Comparison of ENCODE assay signal across 10 cellular contexts in the genomic region with DNA sequence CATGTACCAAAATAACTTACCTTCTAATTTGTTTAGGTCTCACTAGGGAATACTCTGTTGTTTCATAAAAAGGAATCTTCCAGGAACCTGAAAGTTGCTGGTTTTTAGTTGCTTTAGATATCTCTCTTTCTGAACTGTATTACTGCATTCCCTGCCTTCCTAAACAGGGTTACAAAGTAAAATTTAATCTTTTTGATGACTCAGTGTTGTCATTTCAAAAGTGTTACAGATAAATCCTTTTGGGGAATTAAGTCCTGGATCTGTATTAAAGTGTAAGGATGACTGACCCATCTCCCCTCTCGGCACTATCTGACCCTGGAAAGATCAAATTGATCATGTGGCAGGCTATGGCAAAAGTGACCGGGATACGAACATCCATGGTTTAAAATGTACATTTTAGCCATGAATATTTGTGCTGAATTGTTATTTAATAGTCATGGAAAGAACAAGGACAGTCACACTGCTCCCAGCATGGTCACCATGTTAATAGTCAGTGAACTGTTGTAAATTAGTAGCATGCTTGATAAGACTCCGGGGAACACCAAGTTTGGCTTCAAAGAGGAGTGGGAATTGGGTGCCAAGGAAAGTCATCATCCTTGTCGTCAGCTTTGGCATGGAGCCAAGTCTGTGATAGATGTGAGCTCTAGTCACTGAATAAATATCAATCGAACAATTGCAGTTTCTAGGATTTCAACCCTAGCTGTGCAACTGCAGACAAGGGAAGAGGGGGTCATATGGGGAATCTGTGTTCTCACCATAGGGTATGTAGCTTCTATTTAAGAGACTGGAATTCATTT. TPM values are rescaled to one million over a fixed set of nuclear protein-coding genes. Genes with fewer than 3 reads are reported as not detected.
DNase-seq lines count a peak whose midpoint lies in the region; ATAC-seq, FAIRE-seq and TF ChIP-seq lines count a peak whose summit lies in the region.
"Had no signal": no experiment of that assay in that cellular context is flagged by ENCODE, and none has a peak within 500 bp of the region (broad histone marks: within the 10 kb centered on the region; RNA-seq: fewer than 3 reads in every experiment).

No MANE protein-coding gene starts in this region.

- H2AFZ ChIP-seq in Loucy (ENCODE audit: low read length) (no peak overlapping the region), PC-3 (ENCODE audit: low read length) (no peak overlapping the region)

- H3K27ac ChIP-seq in A549 (no peak overlapping the region), PC-3 (ENCODE audit: low read length) (no peak overlapping the region), gastrocnemius medialis (no peak overlapping the region)

- peaks cover 63% of the 10 kb centered on the region for H4K20me1 ChIP-seq in Loucy (ENCODE audit: insufficient read depth, low read length, poor library complexity, severe bottlenecking)
- H4K20me1 ChIP-seq in PC-3 (ENCODE audit: low read length), result peaks cover 22% of the 10 kb centered on the region

- in situ Hi-C loops in gastrocnemius medialis (cut with MboI; ENCODE audit: low sequenced_read_pairs in 4 of 4), result no loop called here

- H3K4me3 ChIP-seq in A549 (no peak overlapping the region), Loucy (ENCODE audit: low read length, poor library complexity, severe bottlenecking) (peak overlapping the region; percentile 90), PC-3 (ENCODE audit: low read length) (no peak overlapping the region), gastrocnemius medialis (no peak overlapping the region)

- CTCF ChIA-PET in A549 (lab: Yijun Ruan, JAX), result interaction anchor here (1.1 kb wide), 1 partner anchor 38 kb away, joined by 3 read pairs; no protein-coding TSS in a partner anchor
- CTCF ChIA-PET in PC-3 (lab: Charles Lee), result no interaction called here

- POLR2A ChIA-PET in A549 (lab: Yijun Ruan, JAX) (no interaction called here), PC-3 (lab: Charles Lee; ENCODE audit: unreplicated experiment) (interaction anchor here (0.6 kb wide), 1 partner anchor 33 kb away, joined by 4 read pairs; a partner anchor contains a TSS)

- H3K9me2 ChIP-seq in Loucy (replicated peaks; ENCODE audit: low read depth, low read length), result no peaks in the 10 kb centered on the region
- no peaks in the 10 kb centered on the region for H3K9me2 ChIP-seq in PC-3 (replicated peaks; ENCODE audit: low read length)

- intact Hi-C loops in PC-3 (cut with micrococcal nuclease) (no loop called here), gastrocnemius medialis (cut with DNase I; ENCODE audit: low total_unique reads) (no loop called here)

- TF ChIP-seq CTCF in A549 (IDR thresholded peaks at IDR 0.05) (no peak), Loucy (conservative IDR thresholded peaks at IDR 0.05; ENCODE audit: low read length) (no peak), PC-3 (conservative IDR thresholded peaks at IDR 0.05; ENCODE audit: low read depth, low read length) (no peak), gastrocnemius medialis (IDR thresholded peaks at IDR 0.05 in 4 of 5, conservative IDR thresholded peaks at IDR 0.05 in 1 of 5) (no peak)

- DNase-seq in A549 (ENCODE audit: low read depth in 1 of 2, low spot score in 1 of 2), result no peak
- DNase-seq in PC-3, result peak; percentile 82
- peak; percentile 36 for DNase-seq in glomerular visceral epithelial cell (ENCODE audit: extremely low spot score)
- no peak for DNase-seq in effector CD4-positive, alpha-beta T cell
- no peak for DNase-seq in OCI-M2 (lab: John Stamatoyannopoulos, UW; ENCODE audit: unreplicated experiment)
- no peak for DNase-seq in gastrocnemius medialis
- DNase-seq: stimulated activated CD4-positive, alpha-beta T cell treated with anti-CD3 and anti-CD28 coated beads, Interleukin-2, amount 100 ng/mL, for 48 hours; T-helper 9 cell had no signal

- WGBS in A549 (ENCODE audit: missing lambda C conversion rate), result 55% methylated on average over 6 of the region's 6 CpGs

- ATAC-seq in A549 (no peak), PC-3 (no peak), HG03039 (IDR thresholded peaks at IDR 0.05; ENCODE audit: unreplicated experiment) (no peak), gastrocnemius medialis (no peak)

- BruUV-seq in PC-3 (replicated peaks; lab: Mats Ljungman, UMichigan), result no TSS peak

- TF ChIP-seq RAD21 in A549 (conservative IDR thresholded peaks at IDR 0.05 in 1 of 2, IDR thresholded peaks at IDR 0.05 in 1 of 2), result no peak

- H3K36me3 ChIP-seq in Loucy (ENCODE audit: insufficient read depth, low read length) (peaks cover 1% of the 10 kb centered on the region; the same call in 1 of the 2 replicates), PC-3 (ENCODE audit: low read depth, low read length) (peaks cover 7% of the 10 kb centered on the region; the same call in 1 of the 2 replicates), gastrocnemius medialis (peaks cover 0 to 15% of the 10 kb centered on the region in 2 donors)

- TF ChIP-seq POLR2A in A549 (IDR thresholded peaks at IDR 0.05; ENCODE audit: low read length) (no peak), gastrocnemius medialis (IDR thresholded peaks at IDR 0.05) (no peak)

- H3K9me3 ChIP-seq in A549 (no peaks in the 10 kb centered on the region), Loucy (ENCODE audit: insufficient read depth, low read depth, low read length) (no peaks in the 10 kb centered on the region), PC-3 (ENCODE audit: low read length) (no peaks in the 10 kb centered on the region), gastrocnemius medialis (no peaks in the 10 kb centered on the region)

- H3K9ac ChIP-seq in Loucy (ENCODE audit: low read depth, low read length, poor library complexity, severe bottlenecking) (no peak overlapping the region), PC-3 (ENCODE audit: low read length) (no peak overlapping the region)

- FAIRE-seq in A549 (lab: Jason Lieb, UNC), result no peak

- no peak for TF ChIP-seq EP300 in A549 (IDR thresholded peaks at IDR 0.05)

- H3K4me2 ChIP-seq in A549, result peak overlapping the region; percentile 52
- H3K4me2 ChIP-seq in Loucy (ENCODE audit: low read depth, low read length, poor library complexity, severe bottlenecking), result peak overlapping the region; percentile 77
- peak overlapping the region; percentile 24 for H3K4me2 ChIP-seq in PC-3 (ENCODE audit: low read length)

- H3K27me3 ChIP-seq in Loucy (ENCODE audit: insufficient read depth, low read length, poor library complexity, severe bottlenecking) (no peaks in the 10 kb centered on the region), PC-3 (ENCODE audit: low read length) (no peaks in the 10 kb centered on the region), gastrocnemius medialis (no peaks in the 10 kb centered on the region)

- H3F3A ChIP-seq in Loucy (ENCODE audit: low read depth) (peaks cover 5% of the 10 kb centered on the region), PC-3 (ENCODE audit: low read length, unreplicated experiment) (no peaks in the 10 kb centered on the region)

- H3K79me2 ChIP-seq in Loucy (ENCODE audit: insufficient read depth, low read length) (peaks cover 88% of the 10 kb centered on the region), PC-3 (ENCODE audit: low read length) (peaks cover 62% of the 10 kb centered on the region)

- H3K4me1 ChIP-seq in A549, result peaks cover 43% of the 10 kb centered on the region
- H3K4me1 ChIP-seq in Loucy (ENCODE audit: insufficient read depth, low read length, poor library complexity, severe bottlenecking), result peaks cover 79% of the 10 kb centered on the region
- peaks cover 37% of the 10 kb centered on the region for H3K4me1 ChIP-seq in PC-3 (ENCODE audit: insufficient read depth, low read length)
- peaks cover 46 to 50% of the 10 kb centered on the region in 2 donors for H3K4me1 ChIP-seq in gastrocnemius medialis

TF ChIP-seq in A549, 52 proteins besides CTCF, POLR2A, EP300 and RAD21 (continues in another document):
- no peak for TF ChIP-seq MAFK (IDR thresholded peaks at IDR 0.05; ENCODE audit: partially characterized antibody)
- TF ChIP-seq CEBPB (IDR thresholded peaks at IDR 0.05), result no peak
- no peak for TF ChIP-seq ZFP36 (IDR thresholded peaks at IDR 0.05; ENCODE audit: borderline replicate concordance, partially characterized antibody)
- TF ChIP-seq FOXS1 (CRISPR knock-in tag; IDR thresholded peaks at IDR 0.05), result no peak
- no peak for TF ChIP-seq JUN (IDR thresholded peaks at IDR 0.05)
- TF ChIP-seq RFX5 (IDR thresholded peaks at IDR 0.05), result no peak

RNA-seq across cellular contexts. Expression of a gene that starts 4.2 kb away (rescaled TPM):
- polyA plus RNA-seq in A549 (2011; rRNA removed) (26.9 and 47.4 TPM in 2 replicates), A549 (2017; fragmentation: RNase III; extraction: RNeasy Plus Mini Kit Qiagen cat#74134 plus additional on column Dnase treatment) (7.8 to 11.0 TPM (median 9.6 TPM) in 3 replicates)
- 3.1 and 3.9 TPM in 2 replicates for polyA plus RNA-seq in A549 (2012; cell fraction: cytosol; rRNA removed)
- 0.90 and 1.7 TPM in 2 replicates for polyA plus RNA-seq in A549 (2012; cell fraction: nucleus; rRNA removed)
- polyA minus RNA-seq in A549 (2011; rRNA and poly(A)+ RNA removed), result 7.9 and 9.5 TPM in 2 replicates
- total RNA-seq in PC-3 (2014; rRNA removed) (16.4 and 16.7 TPM in 2 replicates), gastrocnemius medialis (10 to 100 TPM in 3 of 4 donors, 1 to 10 TPM in 1; 7.1 to 20.5 (median 11.6) TPM)

RNA-seq across cellular contexts. Expression of a gene that starts 6.0 kb away (rescaled TPM):
- polyA plus RNA-seq in A549 (2011; rRNA removed) (21.4 and 23.7 TPM in 2 replicates), A549 (2017; fragmentation: RNase III; extraction: RNeasy Plus Mini Kit Qiagen cat#74134 plus additional on column Dnase treatment) (13.8 to 15.2 TPM (median 14.8 TPM) in 3 replicates)
- 6.0 and 6.3 TPM in 2 replicates for polyA plus RNA-seq in A549 (2012; cell fraction: cytosol; rRNA removed)
- polyA plus RNA-seq in A549 (2012; cell fraction: nucleus; rRNA removed), result 2.1 and 2.8 TPM in 2 replicates
- polyA minus RNA-seq in A549 (2011; rRNA and poly(A)+ RNA removed), result 2.6 and 3.9 TPM in 2 replicates
- total RNA-seq in PC-3 (2014; rRNA removed) (3.7 and 4.2 TPM in 2 replicates), gastrocnemius medialis (1 to 10 TPM; 1.4 to 5.0 (median 3.3) TPM)

RNA-seq across cellular contexts. Expression of a gene that starts 33.3 kb away (rescaled TPM):
- polyA plus RNA-seq in A549 (2011; rRNA removed), result 7.9 and 10.1 TPM in 2 replicates
- polyA plus RNA-seq in A549 (2012; cell fraction: cytosol; rRNA removed), result 0.84 and 1.0 TPM in 2 replicates
- 1.8 and 2.9 TPM in 2 replicates for polyA plus RNA-seq in A549 (2012; cell fraction: nucleus; rRNA removed)
- 3.6 to 5.1 TPM (median 3.6 TPM) in 3 replicates for polyA plus RNA-seq in A549 (2017; fragmentation: RNase III; extraction: RNeasy Plus Mini Kit Qiagen cat#74134 plus additional on column Dnase treatment)
- polyA minus RNA-seq in A549 (2011; rRNA and poly(A)+ RNA removed), result 2.5 and 2.7 TPM in 2 replicates
- 0.87 and 1.6 TPM in 2 replicates for total RNA-seq in PC-3 (2014; rRNA removed)
- 1 to 10 TPM in 2 of 4 donors, under 1 TPM in 2; 0.16 to 3.9 (median 1.0) TPM for total RNA-seq in gastrocnemius medialis

RNA-seq across cellular contexts. Expression of a gene that starts 33.5 kb away (rescaled TPM):
- polyA plus RNA-seq in A549 (2011; rRNA removed), result 56.7 and 63.4 TPM in 2 replicates
- polyA plus RNA-seq in A549 (2012; cell fraction: cytosol; rRNA removed), result 45.0 TPM in 2 replicates
- 21.7 and 29.9 TPM in 2 replicates for polyA plus RNA-seq in A549 (2012; cell fraction: nucleus; rRNA removed)
- polyA plus RNA-seq in A549 (2017; fragmentation: RNase III; extraction: RNeasy Plus Mini Kit Qiagen cat#74134 plus additional on column Dnase treatment), result 44.1 to 45.2 TPM (median 44.9 TPM) in 3 replicates
- 35.0 and 35.3 TPM in 2 replicates for polyA minus RNA-seq in A549 (2011; rRNA and poly(A)+ RNA removed)
- total RNA-seq in PC-3 (2014; rRNA removed), result 78.2 and 87.6 TPM in 2 replicates
- total RNA-seq in gastrocnemius medialis, result 100 to 1,000 TPM in 3 of 4 donors, 10 to 100 TPM in 1; 91.0 to 125 (median 117) TPM

Comparison
In these comparisons a context has a peak if more than half of its experiments do, and no peak if none do; other contexts are left out.
1. DNase-seq: peak in PC-3 (single experiment) and glomerular visceral epithelial cell (single experiment); none in A549 (0 of 2), effector CD4-positive, alpha-beta T cell (single experiment), OCI-M2 (single experiment) and gastrocnemius medialis (0 of 2).
2. H3K4me2 ChIP-seq: peak in every context shown above with its lines; median percentile 77 in Loucy; 52 in A549; 24 in PC-3.